ENCODE assay signal across 1 cellular context in genomic region chr10:35545878-35546631, GRCh38.
TF ChIP-seq lines count a peak whose summit lies in the region.

No MANE protein-coding gene starts in this region.

TF ChIP-seq in A549, 52 proteins besides CTCF, POLR2A, EP300 and RAD21 (continued from another document):
- TF ChIP-seq, protein P1, sequence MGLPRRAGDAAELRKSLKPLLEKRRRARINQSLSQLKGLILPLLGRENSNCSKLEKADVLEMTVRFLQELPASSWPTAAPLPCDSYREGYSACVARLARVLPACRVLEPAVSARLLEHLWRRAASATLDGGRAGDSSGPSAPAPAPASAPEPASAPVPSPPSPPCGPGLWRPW (IDR thresholded peaks at IDR 0.05) = no peak
- no peak for TF ChIP-seq SREBF2 (IDR thresholded peaks at IDR 0.05)
- no peak for TF ChIP-seq KDM5A (IDR thresholded peaks at IDR 0.05)
- no peak for TF ChIP-seq HMGXB4 (CRISPR knock-in tag; IDR thresholded peaks at IDR 0.05; ENCODE audit: borderline replicate concordance)
- no peak for TF ChIP-seq GATA3 (IDR thresholded peaks at IDR 0.05; ENCODE audit: borderline replicate concordance)
- no peak for TF ChIP-seq RCOR1 (IDR thresholded peaks at IDR 0.05; ENCODE audit: low read depth, low read length)
- TF ChIP-seq FOXS1 (CRISPR knock-in tag; IDR thresholded peaks at IDR 0.05) = no peak
TF ChIP-seq in A549: peak in this region for 0.
